In genomic region chr6:27141472-27142015, GRCh38 we compare ENCODE assay signal across 13 cellular contexts.
DNase-seq lines count a peak whose midpoint lies in the region; ATAC-seq and TF ChIP-seq lines count a peak whose summit lies in the region.
"Had no signal": no experiment of that assay in that cellular context is flagged by ENCODE, and none has a peak within 500 bp of the region (broad histone marks: within the 10 kb centered on the region; RNA-seq: fewer than 3 reads in every experiment).

No MANE protein-coding gene starts in this region.

- POLR2A ChIA-PET in WTC11 (lab: Charles Lee), result interaction anchor here (0.6 to 0.7 kb wide), 3 partner anchors 668 to 943 kb away, joined by 3 to 4 read pairs (median 3); a partner anchor contains a TSS

- peak overlapping the region; percentile 97 for H3K4me3 Mint-ChIP-seq in WTC11
- peak overlapping the region in 7 of 8 donors; percentile 19 to 99 (median 76) for H3K4me3 Mint-ChIP-seq in naive B cell

- H3K27me3 Mint-ChIP-seq in WTC11 (ENCODE audit: low read depth) (no peaks in the 10 kb centered on the region), naive B cell (no peaks in the 10 kb centered on the region)

- peaks cover 45% of the 10 kb centered on the region for H3K4me1 Mint-ChIP-seq in WTC11
- peaks cover 26 to 67% (median 50%) of the 10 kb centered on the region in 3 donors for H3K4me1 Mint-ChIP-seq in naive B cell

- peaks cover 12% of the 10 kb centered on the region; the same call in 1 of the 2 replicates for H3K36me3 Mint-ChIP-seq in WTC11
- H3K36me3 Mint-ChIP-seq in naive B cell, result peaks cover 0 to 10% of the 10 kb centered on the region in 2 donors

- peak overlapping the region; percentile 32 for H3K27ac ChIP-seq in HL-60 (replicated peaks)
- H3K27ac ChIP-seq: SK-N-MC, thoracic aorta had no signal

- H3K27ac Mint-ChIP-seq in WTC11, result peak overlapping the region; percentile 50; the same call in 1 of the 2 replicates
- H3K27ac Mint-ChIP-seq in naive B cell, result peak overlapping the region in 3 of 6 donors; percentile 66 to 95 (median 86)

- ATAC-seq in WTC11 (no peak), naive B cell (ENCODE audit: low read depth in 2 of 2) (no peak), HG03565 (IDR thresholded peaks at IDR 0.05; ENCODE audit: unreplicated experiment) (no peak)
- ATAC-seq: left cardiac atrium had no signal

- CTCF ChIA-PET in WTC11 (lab: Charles Lee), result no interaction called here

- H3K9me3 Mint-ChIP-seq in WTC11 (no peaks in the 10 kb centered on the region), naive B cell (no peaks in the 10 kb centered on the region)

- peak; percentile 61 for DNase-seq in NCI-H2227 treated with DMSO at 0.1 percent for 48 hours (lab: John Stamatoyannopoulos, UW)
- no peak for DNase-seq in NCI-H2227 (lab: John Stamatoyannopoulos, UW; ENCODE audit: unreplicated experiment)
- DNase-seq in HL-60 (ENCODE audit: low read depth in 1 of 2, low spot score in 1 of 2), result no peak
- no peak for DNase-seq in WTC11 (ENCODE audit: low spot score)
- no peak for DNase-seq in naive B cell
- DNase-seq in SHP77 (lab: John Stamatoyannopoulos, UW), result no peak
- no peak for DNase-seq in 8988T
- DNase-seq: cerebellar nuclear complex, left cardiac atrium, posterior cingulate gyrus had no signal

- TF ChIP-seq CTCF in HL-60 (IDR thresholded peaks at IDR 0.05; ENCODE audit: insufficient read depth, low read length) (no peak), WTC11 (IDR thresholded peaks at IDR 0.05) (no peak)

- no peak overlapping the region for H3K4me3 ChIP-seq in HL-60 (replicated peaks; ENCODE audit: insufficient read depth, low read length)
- H3K4me3 ChIP-seq: SK-N-MC, thoracic aorta had no signal

- H3K27me3 ChIP-seq in HL-60 (ENCODE audit: insufficient read depth, poor library complexity, severe bottlenecking), result no peaks in the 10 kb centered on the region

TF ChIP-seq in WTC11, 78 proteins besides CTCF, POLR2A, EP300 and RAD21:
- TF ChIP-seq ZNF317 (CRISPR knock-in tag; IDR thresholded peaks at IDR 0.05; ENCODE audit: borderline replicate concordance, low read depth) (no peak), NFYB (CRISPR knock-in tag; conservative IDR thresholded peaks at IDR 0.05; ENCODE audit: low read depth) (no peak), JAZF1 (CRISPR knock-in tag; IDR thresholded peaks at IDR 0.05) (no peak), CDX4 (CRISPR knock-in tag; IDR thresholded peaks at IDR 0.05; ENCODE audit: borderline replicate concordance) (no peak), ZNF532 (CRISPR knock-in tag; IDR thresholded peaks at IDR 0.05; ENCODE audit: borderline replicate concordance) (no peak)
